Comparison of ENCODE assay signal across 9 cellular contexts in genomic region chr7:97499204-97499603, GRCh38.
A peak's percentile ranks its signal among the peaks of the same experiment; 100 is the strongest.
DNase-seq lines count a peak whose midpoint lies in the region; ATAC-seq, FAIRE-seq and TF ChIP-seq lines count a peak whose summit lies in the region.
"Had no signal": no experiment of that assay in that cellular context is flagged by ENCODE, and none has a peak within 500 bp of the region (broad histone marks: within the 10 kb centered on the region; RNA-seq: fewer than 3 reads in every experiment).

No MANE protein-coding gene starts in this region.

- no peak overlapping the region for H3K4me3 ChIP-seq in dorsolateral prefrontal cortex

- TF ChIP-seq CTCF in dorsolateral prefrontal cortex (IDR thresholded peaks at IDR 0.05 in 54 of 56, conservative IDR thresholded peaks at IDR 0.05 in 2 of 56; ENCODE audit: low read depth in 1 of 56, partially characterized antibody in 56 of 56) (peak in 52 of 56 donors; percentile 24 to 68 (median 52)), osteocyte (IDR thresholded peaks at IDR 0.05) (peak; percentile 51)

- no peak overlapping the region for H3K27ac ChIP-seq in dorsolateral prefrontal cortex

- ATAC-seq in HG02798 (IDR thresholded peaks at IDR 0.05; ENCODE audit: poor library complexity, unreplicated experiment): peak; percentile 71

- no peaks in the 10 kb centered on the region for H3K27me3 Mint-ChIP-seq in osteocyte (ENCODE audit: unreplicated experiment)

- H3K36me3 Mint-ChIP-seq in osteocyte (ENCODE audit: unreplicated experiment): no peaks in the 10 kb centered on the region

- peaks cover 0 to 6% (median 0%) of the 10 kb centered on the region in 45 donors for H3K27me3 ChIP-seq in dorsolateral prefrontal cortex

- H3K4me3 Mint-ChIP-seq in osteocyte (ENCODE audit: unreplicated experiment): no peak overlapping the region

- peak; percentile 80 for FAIRE-seq in A204.1 (lab: Jason Lieb, UNC)
- FAIRE-seq: endometrium had no signal

- no peaks in the 10 kb centered on the region for H3K9me3 Mint-ChIP-seq in osteocyte (ENCODE audit: unreplicated experiment)

- DNase-seq in GM03348 (ENCODE audit: low spot score): peak; percentile 30
- DNase-seq in NCI-H774 (lab: John Stamatoyannopoulos, UW): peak; percentile 4
- DNase-seq in dorsolateral prefrontal cortex: no peak
- DNase-seq in osteocyte (ENCODE audit: extremely low spot score, unreplicated experiment): no peak
- DNase-seq in activated CD8-positive, alpha-beta memory T cell treated with anti-CD3 and anti-CD28 coated beads, Interleukin-2, amount 50 U/mL, for 4 hours: no peak
- no peak for DNase-seq in activated CD8-positive, alpha-beta memory T cell treated with anti-CD3 and anti-CD28 coated beads for 24 hours

- intact Hi-C loops in dorsolateral prefrontal cortex (cut with DNase I): loop anchor here in 1 of 2 donors (5.0 kb wide), 1 partner anchor 338 kb away; no protein-coding TSS in a partner anchor

- H3K4me1 Mint-ChIP-seq in osteocyte (ENCODE audit: unreplicated experiment): no peaks in the 10 kb centered on the region

- H3K27ac Mint-ChIP-seq in osteocyte (ENCODE audit: unreplicated experiment): no peak overlapping the region

Comparison
In these comparisons a context has a peak if more than half of its experiments do, and no peak if none do; other contexts are left out.
1. DNase-seq: peak in GM03348 (single experiment) and NCI-H774 (single experiment); none in dorsolateral prefrontal cortex (0 of 10), osteocyte (single experiment), activated CD8-positive, alpha-beta memory T cell treated with anti-CD3 and anti-CD28 coated beads, Interleukin-2, amount 50 U/mL, for 4 hours (single experiment) and activated CD8-positive, alpha-beta memory T cell treated with anti-CD3 and anti-CD28 coated beads for 24 hours (single experiment).